Comparison of ENCODE assay signal across 8 cellular contexts in genomic region chr18:58670561-58671121, GRCh38. TPM values are rescaled to one million over a fixed set of nuclear protein-coding genes. Genes with fewer than 3 reads are reported as not detected.
A peak's percentile ranks its signal among the peaks of the same experiment; 100 is the strongest.
DNase-seq lines count a peak whose midpoint lies in the region; ATAC-seq and TF ChIP-seq lines count a peak whose summit lies in the region.

No MANE protein-coding gene starts in this region.

- no peaks in the 10 kb centered on the region for H3K9me3 ChIP-seq in OCI-LY3 (ENCODE audit: insufficient read depth, low read length)
- no peaks in the 10 kb centered on the region for H3K9me3 ChIP-seq in endodermal cell (ENCODE audit: control insufficient read depth, low read length)
- H3K9me3 ChIP-seq in neuron (ENCODE audit: low read length) = peaks cover 2% of the 10 kb centered on the region

- H3K36me3 ChIP-seq in OCI-LY3 (replicated peaks; ENCODE audit: low read depth, low read length) (peaks cover 7% of the 10 kb centered on the region), endodermal cell (ENCODE audit: control insufficient read depth, insufficient read depth, low read length) (no peaks in the 10 kb centered on the region), neuron (ENCODE audit: insufficient read depth, low read length) (no peaks in the 10 kb centered on the region)

- no peaks in the 10 kb centered on the region for H3K9me3 Mint-ChIP-seq in activated naive CD4-positive, alpha-beta T cell treated with anti-CD3 and anti-CD28 coated beads for 36 hours
- H3K9me3 Mint-ChIP-seq in endodermal cell = no peaks in the 10 kb centered on the region

- H3K27me3 ChIP-seq in OCI-LY3 (ENCODE audit: low read depth, low read length) (peaks cover 27% of the 10 kb centered on the region), endodermal cell (ENCODE audit: control insufficient read depth, insufficient read depth, low read length, poor library complexity, severe bottlenecking) (peaks cover 5% of the 10 kb centered on the region), neuron (ENCODE audit: insufficient read depth, low read length) (no peaks in the 10 kb centered on the region)

- peak overlapping the region; percentile 73 for H3K4me3 ChIP-seq in OCI-LY3 (ENCODE audit: low read length)
- H3K4me3 ChIP-seq in endodermal cell (ENCODE audit: low read length) = peak overlapping the region; percentile 94
- H3K4me3 ChIP-seq in neuron (ENCODE audit: low read length) = peak overlapping the region; percentile 71

- peak overlapping the region; percentile 83 for H3K27ac Mint-ChIP-seq in activated naive CD4-positive, alpha-beta T cell treated with anti-CD3 and anti-CD28 coated beads for 36 hours
- peak overlapping the region; percentile 83 for H3K27ac Mint-ChIP-seq in endodermal cell

- CTCF ChIA-PET in activated naive CD4-positive, alpha-beta T cell treated with anti-CD3 and anti-CD28 coated beads for 36 hours (lab: Charles Lee) = interaction anchor here (0.6 to 5.0 kb wide), 12 partner anchors 11 to 141 kb away, joined by 3 to 35 read pairs (median 5); no protein-coding TSS in a partner anchor

- ATAC-seq in GM19395 (IDR thresholded peaks at IDR 0.05; ENCODE audit: unreplicated experiment) = no peak

- peaks cover 29% of the 10 kb centered on the region for H3K79me2 ChIP-seq in OCI-LY3 (ENCODE audit: low read length)

- peaks cover 5% of the 10 kb centered on the region for H3K36me3 Mint-ChIP-seq in activated naive CD4-positive, alpha-beta T cell treated with anti-CD3 and anti-CD28 coated beads for 36 hours (ENCODE audit: low read depth)
- no peaks in the 10 kb centered on the region for H3K36me3 Mint-ChIP-seq in endodermal cell (ENCODE audit: low read depth)

- TF ChIP-seq CTCF in OCI-LY3 (IDR thresholded peaks at IDR 0.05; ENCODE audit: low read depth, low read length) (no peak), endodermal cell (conservative IDR thresholded peaks at IDR 0.05) (no peak)

- H3K4me2 ChIP-seq in OCI-LY3 (ENCODE audit: low read length) = peak overlapping the region; percentile 83

- H3K4me1 Mint-ChIP-seq in activated naive CD4-positive, alpha-beta T cell treated with anti-CD3 and anti-CD28 coated beads for 36 hours (ENCODE audit: low read depth) = peaks cover 64% of the 10 kb centered on the region
- H3K4me1 Mint-ChIP-seq in endodermal cell = peaks cover 10% of the 10 kb centered on the region

- peaks cover 10% of the 10 kb centered on the region for H4K20me1 ChIP-seq in OCI-LY3 (ENCODE audit: insufficient read depth, low read length)

- H2AFZ ChIP-seq in OCI-LY3 (ENCODE audit: low read depth, low read length) (peak overlapping the region; percentile 5; the same call in 1 of the 2 replicates), neuron (ENCODE audit: low read depth, low read length) (peak overlapping the region; percentile 20)

- no peak for DNase-seq in activated naive CD4-positive, alpha-beta T cell treated with anti-CD3 and anti-CD28 coated beads for 36 hours
- DNase-seq in activated naive CD4-positive, alpha-beta T cell (lab: John Stamatoyannopoulos, UW) = no peak
- DNase-seq in endodermal cell (no peak), medulla oblongata (ENCODE audit: extremely low spot score) (no peak), H4 (ENCODE audit: low spot score) (no peak)

- intact Hi-C loops in activated naive CD4-positive, alpha-beta T cell treated with anti-CD3 and anti-CD28 coated beads for 36 hours (cut with micrococcal nuclease) = loop anchor here (1.0 to 5.0 kb wide), 17 partner anchors 12 to 1232 kb away; partner anchors contain the start of genes NARS1 and SEC11C

- H3K9ac ChIP-seq in OCI-LY3 (ENCODE audit: low read length) = peak overlapping the region; percentile 57
- peak overlapping the region; percentile 50 for H3K9ac ChIP-seq in endodermal cell (ENCODE audit: extremely low read depth, low read length, poor library complexity, severe bottlenecking)

- H3K27me3 Mint-ChIP-seq in activated naive CD4-positive, alpha-beta T cell treated with anti-CD3 and anti-CD28 coated beads for 36 hours (ENCODE audit: low read depth) = no peaks in the 10 kb centered on the region
- peaks cover 9% of the 10 kb centered on the region for H3K27me3 Mint-ChIP-seq in endodermal cell (ENCODE audit: insufficient read depth)

- H3K4me1 ChIP-seq in OCI-LY3 (ENCODE audit: low read length) = peaks cover 30% of the 10 kb centered on the region
- H3K4me1 ChIP-seq in endodermal cell (ENCODE audit: control insufficient read depth, insufficient read depth, low read length) = no peaks in the 10 kb centered on the region
- H3K4me1 ChIP-seq in neuron (ENCODE audit: insufficient read depth, low read length) = peaks cover 20% of the 10 kb centered on the region

- H3K4me3 Mint-ChIP-seq in activated naive CD4-positive, alpha-beta T cell treated with anti-CD3 and anti-CD28 coated beads for 36 hours = peak overlapping the region; percentile 76
- H3K4me3 Mint-ChIP-seq in endodermal cell = peak overlapping the region; percentile 84

- WGBS in endodermal cell (ENCODE audit: insufficient coverage in 1 of 2, insufficient read length in 1 of 2), 2 experiments = 22 to 33% methylated on average over 13 to 25 of the region's 25 CpGs

- peak overlapping the region; percentile 22; the same call in 1 of the 2 replicates for H3K27ac ChIP-seq in OCI-LY3 (ENCODE audit: low read length)
- H3K27ac ChIP-seq in endodermal cell (ENCODE audit: low read depth, low read length) = peak overlapping the region; percentile 68

RNA-seq across cellular contexts. Expression of gene MALT1, which starts 0.6 kb away (rescaled TPM):
- total RNA-seq in activated naive CD4-positive, alpha-beta T cell treated with anti-CD3 and anti-CD28 coated beads for 36 hours = 10 to 100 TPM; 39.7 to 41.0 TPM
- 10 to 100 TPM; 14.0 to 22.1 TPM for total RNA-seq in endodermal cell
- polyA plus RNA-seq in endodermal cell (2013, experiment 1 of 2) = 20.9 TPM
- 20.2 TPM for polyA plus RNA-seq in endodermal cell (2013, experiment 2 of 2)
- total RNA-seq in H4 (2014; rRNA removed; shearing (Covaris generic)) = 20.0 and 21.5 TPM in 2 replicates

RNA-seq across cellular contexts. Expression of gene ALPK2, which starts 41.8 kb away (rescaled TPM):
- 1 to 10 TPM; 1.3 to 1.4 TPM for total RNA-seq in activated naive CD4-positive, alpha-beta T cell treated with anti-CD3 and anti-CD28 coated beads for 36 hours
- 1 to 10 TPM; 1.6 to 4.2 TPM for total RNA-seq in endodermal cell
- polyA plus RNA-seq in endodermal cell (2013, experiment 1 of 2) = 7.4 TPM
- polyA plus RNA-seq in endodermal cell (2013, experiment 2 of 2) = 7.8 TPM
- 19.0 and 25.3 TPM in 2 replicates for total RNA-seq in H4 (2014; rRNA removed; shearing (Covaris generic))
